ENCODE assay signal across 16 cellular contexts in the genomic region with DNA sequence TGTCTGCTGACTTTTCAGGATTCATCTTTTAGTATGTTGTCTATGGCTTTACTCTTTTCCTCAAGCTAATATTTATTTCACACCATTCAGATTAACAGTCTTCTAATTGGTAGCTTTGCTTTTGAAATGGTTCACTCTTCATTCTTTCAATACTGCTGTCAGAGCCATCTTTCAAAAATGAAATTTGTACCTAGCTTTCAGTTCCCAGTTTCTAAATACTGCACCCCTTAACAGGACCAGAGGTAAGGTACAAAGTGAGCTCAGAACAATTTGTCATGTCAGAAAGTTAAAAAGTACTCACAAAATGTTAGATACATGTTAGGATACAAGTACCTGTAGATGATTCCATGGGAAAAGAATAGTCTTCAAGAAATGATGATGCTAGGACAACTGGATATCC.
DNase-seq lines count a peak whose midpoint lies in the region; ATAC-seq, FAIRE-seq and TF ChIP-seq lines count a peak whose summit lies in the region.
"Had no signal": no experiment of that assay in that cellular context is flagged by ENCODE, and none has a peak within 500 bp of the region (broad histone marks: within the 10 kb centered on the region; RNA-seq: fewer than 3 reads in every experiment).

No MANE protein-coding gene starts in this region.

- no peak for TF ChIP-seq EP300 in GM12878 (IDR thresholded peaks at IDR 0.05; ENCODE audit: borderline replicate concordance in 1 of 2, control insufficient read depth in 1 of 2, low read depth in 2 of 2, low read length in 2 of 2)

- H4K20me1 ChIP-seq in GM12878 (ENCODE audit: control insufficient read depth, insufficient read depth) = no peaks in the 10 kb centered on the region

- H3K79me2 ChIP-seq in GM12878 (ENCODE audit: control insufficient read depth, insufficient read depth, low read length) = peaks cover 3% of the 10 kb centered on the region

- DNase-seq in GM18507 (ENCODE audit: extremely low spot score, insufficient read length, low read depth) (no peak), GM12878 (ENCODE audit: low read depth, low spot score) (no peak), 8988T (no peak)
- no peak for DNase-seq in activated naive CD4-positive, alpha-beta T cell treated with anti-CD3 and anti-CD28 coated beads, Interleukin-2, amount 50 U/mL, for 16 hours
- DNase-seq: BE2C; CD4-positive, alpha-beta memory T cell; DMS79; HCEC 1CT had no signal

- H3K9ac ChIP-seq in GM12878 (ENCODE audit: control insufficient read depth, insufficient read depth, low read length) = no peak overlapping the region
- H3K9ac ChIP-seq: KMS-11 had no signal

- FAIRE-seq in GM18507 (lab: Jason Lieb, UNC) = peak; percentile 15
- FAIRE-seq in GM12878 (lab: Jason Lieb, UNC) = no peak
- FAIRE-seq: A549, HepG2, HTR-8/SVneo had no signal

- in situ Hi-C loops in GM12878 (cut with MboI) = no loop called here

- no peak overlapping the region; the same call in 1 of the 2 replicates for H3K27ac ChIP-seq in GM12878 (ENCODE audit: control insufficient read depth, insufficient read depth)
- H3K27ac ChIP-seq: A549, C4-2B, KMS-11 had no signal

- intact Hi-C loops in GM12878 (cut with micrococcal nuclease; ENCODE audit: unreplicated experiment) = no loop called here

- H3K9me3 ChIP-seq in GM12878 (replicated peaks; ENCODE audit: control insufficient read depth, insufficient read depth, low read length) = no peaks in the 10 kb centered on the region; the same call in 1 of the 3 replicates
- H3K9me3 ChIP-seq: A549, BE2C had no signal

- TF ChIP-seq CTCF in GM12878 (IDR thresholded peaks at IDR 0.05 in 2 of 3, conservative IDR thresholded peaks at IDR 0.05 in 1 of 3; ENCODE audit: control insufficient read depth in 2 of 3, extremely low read depth in 1 of 3, insufficient read depth in 1 of 3, low read depth in 3 of 3, low read length in 3 of 3) = no peak

- no peak for TF ChIP-seq RAD21 in GM12878 (IDR thresholded peaks at IDR 0.05; ENCODE audit: insufficient read depth, low read depth, low read length)

- no peaks in the 10 kb centered on the region for H3K27me3 ChIP-seq in GM12878 (replicated peaks in 1 of 2; ENCODE audit: control insufficient read depth in 2 of 2, insufficient read depth in 2 of 2, low read length in 1 of 2)
- H3K27me3 ChIP-seq: BE2C had no signal

- H3K4me2 ChIP-seq in GM12878 (ENCODE audit: control insufficient read depth, insufficient read depth) = no peak overlapping the region
- H3K4me2 ChIP-seq: A549, KMS-11 had no signal

- peaks cover 9% of the 10 kb centered on the region for H3K4me1 ChIP-seq in GM12878 (ENCODE audit: control insufficient read depth, insufficient read depth, low read length)
- H3K4me1 ChIP-seq: BE2C had no signal

- RAD21 ChIA-PET in GM12878 (lab: Charles Lee; ENCODE audit: unreplicated experiment) = interaction anchor here (1.1 kb wide), 2 partner anchors 78 to 80 kb away, joined by 3 to 4 read pairs; no protein-coding TSS in a partner anchor

- no peak overlapping the region for H2AFZ ChIP-seq in GM12878 (ENCODE audit: control insufficient read depth, low read depth, low read length)

- TF ChIP-seq POLR2A in GM12878 (IDR thresholded peaks at IDR 0.05; ENCODE audit: low read depth, low read length) = no peak

- no peak overlapping the region for H3K4me3 ChIP-seq in GM12878
- H3K4me3 ChIP-seq: A549 had no signal

- peak; percentile 78 for ATAC-seq in GM21526 (IDR thresholded peaks at IDR 0.05; ENCODE audit: low FRiP score, unreplicated experiment)
- ATAC-seq in HG02870 (IDR thresholded peaks at IDR 0.05; ENCODE audit: unreplicated experiment) = peak; percentile 57
- ATAC-seq in GM12878 = peak; percentile 71
- ATAC-seq in GM19395 (IDR thresholded peaks at IDR 0.05; ENCODE audit: unreplicated experiment) = no peak
- ATAC-seq: A549, HepG2 had no signal

- SMC1A ChIA-PET in GM12878 (lab: Charles Lee; ENCODE audit: uncharacterized antibody, unreplicated experiment) = interaction anchor here (0.5 to 1.4 kb wide), 3 partner anchors 12 to 214 kb away, joined by 3 to 4 read pairs (median 3); no protein-coding TSS in a partner anchor

- no TSS peak for BruUV-seq in GM12878 (replicated peaks; lab: Mats Ljungman, UMichigan)

- POLR2A ChIA-PET in GM12878 (lab: Charles Lee) = no interaction called here

- peaks cover 0 to 3% of the 10 kb centered on the region in 2 experiments; a peak in 1 of 4 replicates for H3K36me3 ChIP-seq in GM12878 (ENCODE audit: control insufficient read depth in 2 of 2, insufficient read depth in 2 of 2, low read length in 1 of 2)

- CTCF ChIA-PET in GM12878 (lab: Yijun Ruan, JAX) = interaction anchor here (0.8 to 1.0 kb wide), 2 partner anchors 17 to 40 kb away, joined by 3 to 5 read pairs; no protein-coding TSS in a partner anchor

TF ChIP-seq in GM12878, 131 proteins besides CTCF, POLR2A, EP300 and RAD21:
- TF ChIP-seq, protein P1, sequence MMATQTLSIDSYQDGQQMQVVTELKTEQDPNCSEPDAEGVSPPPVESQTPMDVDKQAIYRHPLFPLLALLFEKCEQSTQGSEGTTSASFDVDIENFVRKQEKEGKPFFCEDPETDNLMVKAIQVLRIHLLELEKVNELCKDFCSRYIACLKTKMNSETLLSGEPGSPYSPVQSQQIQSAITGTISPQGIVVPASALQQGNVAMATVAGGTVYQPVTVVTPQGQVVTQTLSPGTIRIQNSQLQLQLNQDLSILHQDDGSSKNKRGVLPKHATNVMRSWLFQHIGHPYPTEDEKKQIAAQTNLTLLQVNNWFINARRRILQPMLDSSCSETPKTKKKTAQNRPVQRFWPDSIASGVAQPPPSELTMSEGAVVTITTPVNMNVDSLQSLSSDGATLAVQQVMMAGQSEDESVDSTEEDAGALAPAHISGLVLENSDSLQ (IDR thresholded peaks at IDR 0.05) = 0 out of 2 replicates have a peak, but pooled peaks have one; percentile 24
- no peak for TF ChIP-seq CBX3 (IDR thresholded peaks at IDR 0.05; ENCODE audit: borderline replicate concordance, low read depth)
- no peak for TF ChIP-seq HCFC1 (IDR thresholded peaks at IDR 0.05; ENCODE audit: low read length)
- peak; percentile 49 for TF ChIP-seq SPI1 (IDR thresholded peaks at IDR 0.05; ENCODE audit: borderline replicate concordance, insufficient read depth, low read depth, low read length)
